1 cellular context compared by ENCODE assay signal in genomic region chr2:163785162-163785561, GRCh38.
TF ChIP-seq lines count a peak whose summit lies in the region.

No MANE protein-coding gene starts in this region.

TF ChIP-seq in K562, 482 proteins besides CTCF, POLR2A, EP300 and RAD21:
- TF ChIP-seq E4F1 (CRISPR knock-in tag; IDR thresholded peaks at IDR 0.05; ENCODE audit: borderline replicate concordance) (no peak), ZNF134 (CRISPR knock-in tag; conservative IDR thresholded peaks at IDR 0.05) (peak; percentile 88)
TF ChIP-seq in K562: peak in this region for 1.
